17 cellular contexts compared by ENCODE assay signal in genomic region chr5:151228986-151229385, GRCh38. TPM values are rescaled to one million over a fixed set of nuclear protein-coding genes. Genes with fewer than 3 reads are reported as not detected.
DNase-seq lines count a peak whose midpoint lies in the region; ATAC-seq and TF ChIP-seq lines count a peak whose summit lies in the region.
"Had no signal": no experiment of that assay in that cellular context is flagged by ENCODE, and none has a peak within 500 bp of the region (broad histone marks: within the 10 kb centered on the region; RNA-seq: fewer than 3 reads in every experiment).

No MANE protein-coding gene starts in this region.

- POLR2A ChIA-PET in HEK293T (lab: Yijun Ruan, JAX), result no interaction called here

- CTCF ChIA-PET in HEK293T (lab: Yijun Ruan, JAX), result interaction anchor here (0.6 kb wide), 1 partner anchor 177 kb away, joined by 3 read pairs; no protein-coding TSS in a partner anchor

- H3K4me2 ChIP-seq in GM23338, result no peak overlapping the region
- no peak overlapping the region for H3K4me2 ChIP-seq in trophoblast cell (ENCODE audit: low read length)

- H3K18ac ChIP-seq in trophoblast cell (ENCODE audit: low read length), result no peak overlapping the region

- no peak overlapping the region for H3K14ac ChIP-seq in trophoblast cell (ENCODE audit: low read length)

- H3K27ac Mint-ChIP-seq in GM23338, result no peak overlapping the region
- H3K27ac Mint-ChIP-seq: CD4-positive, alpha-beta T cell; CD8-positive, alpha-beta T cell had no signal

- H2AK5ac ChIP-seq in trophoblast cell (ENCODE audit: low read length), result no peak overlapping the region

- no peak overlapping the region for H3K4me3 ChIP-seq in GM23338
- no peak overlapping the region for H3K4me3 ChIP-seq in trophoblast cell (ENCODE audit: low read depth, low read length)
- H3K4me3 ChIP-seq: BLaER1 treated with 17β-estradiol and CSF1 and Interleukin-3, amounts not matched to agents 10 nM and 100 nM had no signal

- no peaks in the 10 kb centered on the region for H4K20me1 ChIP-seq in GM23338 (replicated peaks; ENCODE audit: insufficient read depth)
- H4K20me1 ChIP-seq: BLaER1 treated with 17β-estradiol and CSF1 and Interleukin-3, amounts not matched to agents 10 nM and 100 nM had no signal

- no peak for ATAC-seq in GM23338
- ATAC-seq: CD8-positive, alpha-beta T cell had no signal

- H3K27ac ChIP-seq in GM23338 (ENCODE audit: low read depth) (no peak overlapping the region), trophoblast cell (ENCODE audit: low read depth, low read length) (no peak overlapping the region)
- H3K27ac ChIP-seq: C4-2B had no signal

- no peak overlapping the region for H3K4me3 Mint-ChIP-seq in GM23338
- H3K4me3 Mint-ChIP-seq: CD4-positive, alpha-beta T cell; CD8-positive, alpha-beta T cell had no signal

- H3K23ac ChIP-seq in trophoblast cell (ENCODE audit: low read length), result no peak overlapping the region

- H3K4me1 ChIP-seq in GM23338 (ENCODE audit: insufficient read depth) (peaks cover 15% of the 10 kb centered on the region), trophoblast cell (ENCODE audit: control insufficient read depth in 1 of 2, insufficient read depth in 2 of 2, low read length in 2 of 2) (no peaks in the 10 kb centered on the region)
- H3K4me1 ChIP-seq: Caco-2 had no signal

- H2BK12ac ChIP-seq in trophoblast cell (ENCODE audit: low read length), result no peak overlapping the region

- no peak overlapping the region for H4K8ac ChIP-seq in trophoblast cell (ENCODE audit: low read depth, low read length)

- no peaks in the 10 kb centered on the region for H3K27me3 Mint-ChIP-seq in GM23338 (ENCODE audit: insufficient read depth, low read depth, poor library complexity)
- H3K27me3 Mint-ChIP-seq: CD4-positive, alpha-beta T cell had no signal

- no peak overlapping the region for H2BK120ac ChIP-seq in trophoblast cell (ENCODE audit: insufficient read depth, low read length, poor library complexity)

- no peak overlapping the region for H3K4ac ChIP-seq in trophoblast cell (ENCODE audit: low read depth, low read length)

- H4K91ac ChIP-seq in trophoblast cell (ENCODE audit: low read depth, low read length), result no peak overlapping the region

- H3K9me3 ChIP-seq in trophoblast cell (ENCODE audit: insufficient read depth, low read depth, low read length), result no peaks in the 10 kb centered on the region
- H3K9me3 ChIP-seq: BLaER1 treated with 17β-estradiol and CSF1 and Interleukin-3, amounts not matched to agents 10 nM and 100 nM had no signal

- H3K9me3 Mint-ChIP-seq in GM23338, result no peaks in the 10 kb centered on the region
- H3K9me3 Mint-ChIP-seq: CD4-positive, alpha-beta T cell; CD8-positive, alpha-beta T cell had no signal

- no peak overlapping the region for H2BK5ac ChIP-seq in trophoblast cell (ENCODE audit: low read depth, low read length, poor library complexity)

- no peak overlapping the region for H4K12ac ChIP-seq in trophoblast cell (ENCODE audit: low read depth, low read length)

- no peak overlapping the region for H3K9ac ChIP-seq in trophoblast cell (ENCODE audit: low read length)

- peaks cover 12% of the 10 kb centered on the region for H3K4me1 Mint-ChIP-seq in GM23338

- no peaks in the 10 kb centered on the region for H3K9me2 ChIP-seq in GM23338 (ENCODE audit: insufficient read depth)

- DNase-seq in GM23338 (ENCODE audit: low spot score), result no peak
- DNase-seq in amniotic epithelial cell (ENCODE audit: low read depth), result peak; percentile 87
- peak; percentile 72 to 91 for DNase-seq in trophoblast cell
- DNase-seq in HEK293T (ENCODE audit: extremely low spot score), result no peak
- no peak for DNase-seq in NCI-H128 (lab: John Stamatoyannopoulos, UW; ENCODE audit: unreplicated experiment)
- DNase-seq in NK-92 (lab: John Stamatoyannopoulos, UW; ENCODE audit: unreplicated experiment), result no peak
- DNase-seq: 8988T; ACHN; Caco-2; Calu3; CD4-positive, alpha-beta T cell; CD8-positive, alpha-beta T cell; DMS79 treated with DMSO at 0.1 percent for 48 hours; GF-D8 had no signal

- H3F3A ChIP-seq in GM23338 (replicated peaks; ENCODE audit: low read depth), result no peaks in the 10 kb centered on the region

- no peaks in the 10 kb centered on the region for H3K36me3 Mint-ChIP-seq in GM23338 (ENCODE audit: low read depth)
- H3K36me3 Mint-ChIP-seq: CD8-positive, alpha-beta T cell had no signal

- no peaks in the 10 kb centered on the region for H3K27me3 ChIP-seq in GM23338 (ENCODE audit: insufficient read depth)
- no peaks in the 10 kb centered on the region for H3K27me3 ChIP-seq in trophoblast cell (ENCODE audit: insufficient read depth, low read length)
- H3K27me3 ChIP-seq: BLaER1 treated with 17β-estradiol and CSF1 and Interleukin-3, amounts not matched to agents 10 nM and 100 nM had no signal

- H3K79me2 ChIP-seq in GM23338 (replicated peaks; ENCODE audit: insufficient read depth) (no peaks in the 10 kb centered on the region), trophoblast cell (ENCODE audit: control insufficient read depth, insufficient read depth, low read length, poor library complexity) (no peaks in the 10 kb centered on the region)

- TF ChIP-seq CTCF in GM23338 (conservative IDR thresholded peaks at IDR 0.05; ENCODE audit: low read depth in 2 of 2), result no peak

- no peaks in the 10 kb centered on the region for H3K79me1 ChIP-seq in trophoblast cell (ENCODE audit: low read length)

- 0 out of 2 replicates have a peak overlapping the region, but pooled peaks have one; percentile 23 for H2AFZ ChIP-seq in GM23338
- no peak overlapping the region for H2AFZ ChIP-seq in trophoblast cell (ENCODE audit: insufficient read depth, low read length, poor library complexity)

- no CpG with 5 or more reads among the region's 2 CpGs for WGBS in trophoblast cell (ENCODE audit: extremely low coverage, insufficient coverage, insufficient read length)

- H3K36me3 ChIP-seq in GM23338 (ENCODE audit: insufficient read depth) (no peaks in the 10 kb centered on the region), trophoblast cell (ENCODE audit: control insufficient read depth in 1 of 2, insufficient read depth in 2 of 2, low read length in 2 of 2) (no peaks in the 10 kb centered on the region)
- H3K36me3 ChIP-seq: BLaER1 treated with 17β-estradiol and CSF1 and Interleukin-3, amounts not matched to agents 10 nM and 100 nM had no signal

TF ChIP-seq in GM23338, 12 proteins besides CTCF, POLR2A, EP300 and RAD21 (continues in another document):
- TF ChIP-seq ZNF114 (CRISPR knock-in tag; IDR thresholded peaks at IDR 0.05) (no peak), CREB1 (CRISPR knock-in tag; IDR thresholded peaks at IDR 0.05; ENCODE audit: low read depth) (no peak), ZNF331 (CRISPR knock-in tag; IDR thresholded peaks at IDR 0.05; ENCODE audit: low read depth) (no peak), STAT1 (IDR thresholded peaks at IDR 0.05; ENCODE audit: unreplicated experiment) (no peak), POLR2AphosphoS5 (IDR thresholded peaks at IDR 0.05; ENCODE audit: low read depth) (no peak)

TF ChIP-seq in HEK293T, 16 proteins besides CTCF, POLR2A, EP300 and RAD21:
- TF ChIP-seq HDGF (IDR thresholded peaks at IDR 0.05; ENCODE audit: borderline replicate concordance) (no peak), ZNF384 (IDR thresholded peaks at IDR 0.05) (no peak), FOXM1 (IDR thresholded peaks at IDR 0.05; ENCODE audit: borderline replicate concordance) (no peak), BHLHE40 (IDR thresholded peaks at IDR 0.05; ENCODE audit: borderline replicate concordance) (no peak), FOXK2 (IDR thresholded peaks at IDR 0.05) (no peak), ARNT (IDR thresholded peaks at IDR 0.05) (no peak), SUZ12 (IDR thresholded peaks at IDR 0.05) (no peak), ELF4 (IDR thresholded peaks at IDR 0.05) (no peak), SP1 (IDR thresholded peaks at IDR 0.05) (no peak), LEF1 (IDR thresholded peaks at IDR 0.05; ENCODE audit: borderline replicate concordance) (no peak), NFRKB (IDR thresholded peaks at IDR 0.05) (no peak), FOXA1 (IDR thresholded peaks at IDR 0.05) (no peak)
- TF ChIP-seq, protein P1, sequence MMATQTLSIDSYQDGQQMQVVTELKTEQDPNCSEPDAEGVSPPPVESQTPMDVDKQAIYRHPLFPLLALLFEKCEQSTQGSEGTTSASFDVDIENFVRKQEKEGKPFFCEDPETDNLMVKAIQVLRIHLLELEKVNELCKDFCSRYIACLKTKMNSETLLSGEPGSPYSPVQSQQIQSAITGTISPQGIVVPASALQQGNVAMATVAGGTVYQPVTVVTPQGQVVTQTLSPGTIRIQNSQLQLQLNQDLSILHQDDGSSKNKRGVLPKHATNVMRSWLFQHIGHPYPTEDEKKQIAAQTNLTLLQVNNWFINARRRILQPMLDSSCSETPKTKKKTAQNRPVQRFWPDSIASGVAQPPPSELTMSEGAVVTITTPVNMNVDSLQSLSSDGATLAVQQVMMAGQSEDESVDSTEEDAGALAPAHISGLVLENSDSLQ (IDR thresholded peaks at IDR 0.05), result no peak
TF ChIP-seq in HEK293T: peak in this region for 0.

RNA-seq across cellular contexts. Expression of gene CCDC69, which starts 5.1 kb away (rescaled TPM):
- 5.3 and 6.6 TPM in 2 replicates for total RNA-seq in GM23338 (2014; rRNA removed; shearing (Covaris generic))
- polyA plus RNA-seq in GM23338 (2016; fragmentation: Nextera tagmentation; extraction: Ambion mirVana), result 2.7 and 3.0 TPM in 2 replicates
- polyA plus RNA-seq in trophoblast cell (2013), result 9.9 and 10.2 TPM in 2 replicates
- total RNA-seq: A673 had no signal

RNA-seq across cellular contexts. Expression of gene GM2A, which starts 24.0 kb away (rescaled TPM):
- total RNA-seq in GM23338 (2014; rRNA removed; shearing (Covaris generic)), result 26.3 and 27.8 TPM in 2 replicates
- polyA plus RNA-seq in GM23338 (2016; fragmentation: Nextera tagmentation; extraction: Ambion mirVana), result 9.0 and 9.8 TPM in 2 replicates
- polyA plus RNA-seq in trophoblast cell (2013), result 103 and 109 TPM in 2 replicates

Comparison
In these comparisons a context has a peak if more than half of its experiments do, and no peak if none do; other contexts are left out.
1. DNase-seq: peak in amniotic epithelial cell (single experiment) and trophoblast cell (2 of 2); none in GM23338 (single experiment), HEK293T (single experiment), NCI-H128 (single experiment) and NK-92 (single experiment).